ENCODE assay signal across 23 cellular contexts in genomic region chr2:108407864-108408729, GRCh38. TPM values are rescaled to one million over a fixed set of nuclear protein-coding genes. Genes with fewer than 3 reads are reported as not detected.
A peak's percentile ranks its signal among the peaks of the same experiment; 100 is the strongest.
DNase-seq lines count a peak whose midpoint lies in the region; ATAC-seq, FAIRE-seq and TF ChIP-seq lines count a peak whose summit lies in the region.
"Had no signal": no experiment of that assay in that cellular context is flagged by ENCODE, and none has a peak within 500 bp of the region (broad histone marks: within the 10 kb centered on the region; RNA-seq: fewer than 3 reads in every experiment).

No MANE protein-coding gene starts in this region.

- 40% methylated on average over 6 of the region's 6 CpGs for WGBS in GM12878 (ENCODE audit: insufficient coverage, insufficient replicate concordance, low lambda C conversion rate, missing lambda C conversion rate)

- H3K9ac ChIP-seq in GM12878 (ENCODE audit: control insufficient read depth, insufficient read depth, low read length): no peak overlapping the region
- H3K9ac ChIP-seq: BLaER1 treated with 17β-estradiol and CSF1 and Interleukin-3, amounts not matched to agents 10 nM and 100 nM had no signal

- H3K9me3 ChIP-seq in GM12878 (replicated peaks; ENCODE audit: control insufficient read depth, insufficient read depth, low read length): peaks cover 5% of the 10 kb centered on the region; the same call in 2 of the 3 replicates

- intact Hi-C loops in GM12878 (cut with micrococcal nuclease; ENCODE audit: unreplicated experiment): loop anchor here (2.0 kb wide), 1 partner anchor 41 kb away; the partner anchor contains the start of gene GCC2

- no peak for TF ChIP-seq RAD21 in GM12878 (IDR thresholded peaks at IDR 0.05; ENCODE audit: insufficient read depth, low read depth, low read length)

- no peak overlapping the region for H3K4me2 ChIP-seq in GM12878 (ENCODE audit: control insufficient read depth, insufficient read depth)
- H3K4me2 ChIP-seq: BLaER1 treated with 17β-estradiol and CSF1 and Interleukin-3, amounts not matched to agents 10 nM and 100 nM had no signal

- H3K4me3 ChIP-seq in AG04449 (ENCODE audit: low read depth, low read length): no peak overlapping the region
- H3K4me3 ChIP-seq in GM12878: no peak overlapping the region
- H3K4me3 ChIP-seq: BLaER1 treated with 17β-estradiol and CSF1 and Interleukin-3, amounts not matched to agents 10 nM and 100 nM had no signal

- no peaks in the 10 kb centered on the region for H3K79me2 ChIP-seq in GM12878 (ENCODE audit: control insufficient read depth, insufficient read depth, low read length)

- TF ChIP-seq CTCF in AG04449 (IDR thresholded peaks at IDR 0.05; ENCODE audit: insufficient read depth, low read length, missing control alignments): no peak
- no peak for TF ChIP-seq CTCF in GM13977 (IDR thresholded peaks at IDR 0.05; ENCODE audit: extremely low read depth, insufficient read depth, missing control alignments)
- TF ChIP-seq CTCF in GM12878 (IDR thresholded peaks at IDR 0.05 in 2 of 3, conservative IDR thresholded peaks at IDR 0.05 in 1 of 3; ENCODE audit: control insufficient read depth in 2 of 3, extremely low read depth in 1 of 3, insufficient read depth in 1 of 3, low read depth in 3 of 3, low read length in 3 of 3): no peak

- no peaks in the 10 kb centered on the region for H3K4me1 ChIP-seq in GM12878 (ENCODE audit: control insufficient read depth, insufficient read depth, low read length)
- H3K4me1 ChIP-seq: BLaER1 treated with 17β-estradiol and CSF1 and Interleukin-3, amounts not matched to agents 10 nM and 100 nM had no signal

- in situ Hi-C loops in GM13977 (cut with MboI; ENCODE audit: low pct_unique_long_range_greater_than_20kb, low sequenced_read_pairs, unreplicated experiment): no loop called here
- in situ Hi-C loops in GM12878 (cut with MboI): no loop called here

- no peaks in the 10 kb centered on the region for H3K36me3 ChIP-seq in GM12878 (ENCODE audit: control insufficient read depth in 2 of 2, insufficient read depth in 2 of 2, low read length in 1 of 2)
- H3K36me3 ChIP-seq: BLaER1 treated with 17β-estradiol and CSF1 and Interleukin-3, amounts not matched to agents 10 nM and 100 nM had no signal

- no peak overlapping the region for H3K27ac ChIP-seq in GM12878 (ENCODE audit: control insufficient read depth, insufficient read depth)
- H3K27ac ChIP-seq: BLaER1 treated with 17β-estradiol and CSF1 and Interleukin-3, amounts not matched to agents 10 nM and 100 nM had no signal

- RAD21 ChIA-PET in GM12878 (lab: Charles Lee; ENCODE audit: unreplicated experiment): interaction anchor here (0.7 to 1.1 kb wide), 3 partner anchors 19 to 167 kb away, joined by 3 to 4 read pairs (median 3); no protein-coding TSS in a partner anchor

- SMC1A ChIA-PET in GM12878 (lab: Charles Lee; ENCODE audit: uncharacterized antibody, unreplicated experiment): interaction anchor here (0.6 to 1.2 kb wide), 5 partner anchors 11 to 172 kb away, joined by 3 to 4 read pairs (median 3); no protein-coding TSS in a partner anchor

- ATAC-seq in HG02973 (IDR thresholded peaks at IDR 0.05; ENCODE audit: unreplicated experiment) (peak; percentile 42), GM12878 (peak; percentile 83), GM19395 (IDR thresholded peaks at IDR 0.05; ENCODE audit: unreplicated experiment) (no peak)

- TF ChIP-seq EP300 in GM12878 (IDR thresholded peaks at IDR 0.05; ENCODE audit: borderline replicate concordance in 1 of 2, control insufficient read depth in 1 of 2, low read depth in 2 of 2, low read length in 2 of 2): no peak

- no peak for FAIRE-seq in GM12878 (lab: Jason Lieb, UNC)
- FAIRE-seq: A204.1, GM18507 had no signal

- peak; percentile 14 for DNase-seq in AG04449 (ENCODE audit: low read depth, low spot score)
- peak; percentile 25 for DNase-seq in GM13977 (ENCODE audit: low spot score)
- peak; percentile 37 for DNase-seq in GM12878 (ENCODE audit: low read depth, low spot score)
- DNase-seq in ecto neural progenitor cell (ENCODE audit: low spot score): no peak
- no peak for DNase-seq in DMS53 (lab: John Stamatoyannopoulos, UW)
- DNase-seq in T-helper 1 cell: no peak
- DNase-seq: GDM1, H7, Kasumi-1, MV-4-11, NCI-H1417 treated with DMSO at 0.1 percent for 48 hours, NCI-H1930, NCI-H446, NCI-H69, OCI-M1, RPMI8226, SIG-M5, T-helper 2 cell had no signal

- no peak overlapping the region for H2AFZ ChIP-seq in GM12878 (ENCODE audit: control insufficient read depth, low read depth, low read length)

- no TSS peak for BruUV-seq in GM12878 (replicated peaks; lab: Mats Ljungman, UMichigan)

- no peaks in the 10 kb centered on the region for H4K20me1 ChIP-seq in GM12878 (ENCODE audit: control insufficient read depth, insufficient read depth)
- H4K20me1 ChIP-seq: BLaER1 treated with 17β-estradiol and CSF1 and Interleukin-3, amounts not matched to agents 10 nM and 100 nM had no signal

- TF ChIP-seq POLR2A in GM12878 (IDR thresholded peaks at IDR 0.05; ENCODE audit: low read depth, low read length): no peak

- POLR2A ChIA-PET in AG04449 (lab: Yijun Ruan, JAX): no interaction called here
- POLR2A ChIA-PET in GM12878 (lab: Charles Lee): interaction anchor here (0.6 kb wide), 1 partner anchor 26 kb away, joined by 5 read pairs; no protein-coding TSS in a partner anchor

- H3K27me3 ChIP-seq in GM12878 (replicated peaks in 1 of 2; ENCODE audit: control insufficient read depth in 2 of 2, insufficient read depth in 2 of 2, low read length in 1 of 2): no peaks in the 10 kb centered on the region
- H3K27me3 ChIP-seq: BLaER1 treated with 17β-estradiol and CSF1 and Interleukin-3, amounts not matched to agents 10 nM and 100 nM had no signal

- CTCF ChIA-PET in AG04449 (lab: Yijun Ruan, JAX) (interaction anchor here (0.8 to 0.9 kb wide), 2 partner anchors 12 to 229 kb away, joined by 3 read pairs; no protein-coding TSS in a partner anchor), GM12878 (lab: Yijun Ruan, JAX) (no interaction called here)

TF ChIP-seq in GM12878, 131 proteins besides CTCF, POLR2A, EP300 and RAD21 (continues in another document):
- TF ChIP-seq RUNX3 (IDR thresholded peaks at IDR 0.05; ENCODE audit: low read length) (peak; percentile 77), TCF7 (IDR thresholded peaks at IDR 0.05; ENCODE audit: borderline replicate concordance) (peak; percentile 75), KLF5 (IDR thresholded peaks at IDR 0.05; ENCODE audit: partially characterized antibody) (no peak), ATF7 (IDR thresholded peaks at IDR 0.05; ENCODE audit: low read depth) (peak; percentile 51; the same call in 1 of the 2 replicates), FOXK2 (IDR thresholded peaks at IDR 0.05) (no peak), RELB (IDR thresholded peaks at IDR 0.05; ENCODE audit: low read depth) (peak; percentile 71), NFXL1 (IDR thresholded peaks at IDR 0.05; ENCODE audit: borderline replicate concordance) (no peak)

RNA-seq across cellular contexts. Expression of gene SULT1C4, which starts 30.3 kb away (rescaled TPM):
- not detected in 2 replicates for total RNA-seq in GM12878 (2013; cell fraction: nucleolus; rRNA removed)
- total RNA-seq in GM12878 (2014; rRNA removed) (not detected in 2 replicates), GM12878 (2014; rRNA removed; fragmentation: Illumina TruSeq; extraction: Trizol) (not detected in 2 replicates), GM12878 (2021) (not detected in 2 replicates)
- polyA plus RNA-seq in GM12878 (2011; ENCODE audit: low read depth): not detected
- polyA plus RNA-seq in GM12878 (2011; rRNA removed) (not detected in 2 replicates), GM12878 (2014; fragmentation: Illumina TruSeq; extraction: Trizol) (not detected in 2 replicates), GM12878 (2014; fragmentation: Nextera tagmentation; extraction: Ambion mirVana) (not detected), GM12878 (2014; rRNA removed) (0.04 TPM in 1 of 2 replicates, not detected in the other), GM12878 (2016; fragmentation: Nextera tagmentation; extraction: Ambion mirVana) (not detected)
- polyA plus RNA-seq in GM12878 (2011; cell fraction: cytosol; rRNA removed): not detected in 2 replicates
- polyA plus RNA-seq in GM12878 (2011; cell fraction: nucleus; rRNA removed): not detected in 2 replicates
- polyA plus RNA-seq in GM12878 (2012): not detected in 2 replicates
- polyA minus RNA-seq in GM12878 (2011; rRNA and poly(A)+ RNA removed): not detected in 2 replicates
- not detected in 2 replicates for polyA minus RNA-seq in GM12878 (2011; cell fraction: cytosol; rRNA and poly(A)+ RNA removed)
- polyA minus RNA-seq in GM12878 (2011; cell fraction: nucleus; rRNA and poly(A)+ RNA removed): not detected in 2 replicates

RNA-seq across cellular contexts. Expression of gene GCC2, which starts 40.9 kb away (rescaled TPM):
- total RNA-seq in GM12878 (2013; cell fraction: nucleolus; rRNA removed): 246 and 255 TPM in 2 replicates
- total RNA-seq in GM12878 (2014; rRNA removed): 12.1 and 15.4 TPM in 2 replicates
- 25.4 and 30.8 TPM in 2 replicates for total RNA-seq in GM12878 (2014; rRNA removed; fragmentation: Illumina TruSeq; extraction: Trizol)
- total RNA-seq in GM12878 (2021): 20.5 and 25.3 TPM in 2 replicates
- polyA plus RNA-seq in GM12878 (2011; ENCODE audit: low read depth): 12.2 TPM
- polyA plus RNA-seq in GM12878 (2011; rRNA removed): 30.4 and 56.2 TPM in 2 replicates
- polyA plus RNA-seq in GM12878 (2011; cell fraction: cytosol; rRNA removed): 5.9 and 6.2 TPM in 2 replicates
- polyA plus RNA-seq in GM12878 (2011; cell fraction: nucleus; rRNA removed): 36.7 and 39.1 TPM in 2 replicates
- polyA plus RNA-seq in GM12878 (2012): 14.5 and 21.5 TPM in 2 replicates
- 27.0 and 35.3 TPM in 2 replicates for polyA plus RNA-seq in GM12878 (2014; fragmentation: Illumina TruSeq; extraction: Trizol)
- 10 to 100 TPM; 11.8 to 13.5 TPM for polyA plus RNA-seq in GM12878 (2014; fragmentation: Nextera tagmentation; extraction: Ambion mirVana)
- 9.5 and 12.1 TPM in 2 replicates for polyA plus RNA-seq in GM12878 (2014; rRNA removed)
- polyA plus RNA-seq in GM12878 (2016; fragmentation: Nextera tagmentation; extraction: Ambion mirVana): 10 to 100 TPM; 31.4 to 35.5 TPM
- 18.7 and 21.2 TPM in 2 replicates for polyA minus RNA-seq in GM12878 (2011; rRNA and poly(A)+ RNA removed)
- 6.9 and 8.0 TPM in 2 replicates for polyA minus RNA-seq in GM12878 (2011; cell fraction: cytosol; rRNA and poly(A)+ RNA removed)
- 29.6 and 37.7 TPM in 2 replicates for polyA minus RNA-seq in GM12878 (2011; cell fraction: nucleus; rRNA and poly(A)+ RNA removed)

Comparison
In these comparisons a context has a peak if more than half of its experiments do, and no peak if none do; other contexts are left out.
1. DNase-seq: peak in AG04449 (single experiment), GM13977 (single experiment) and GM12878 (single experiment); none in ecto neural progenitor cell (single experiment), DMS53 (single experiment) and T-helper 1 cell (0 of 5).